20 cellular contexts compared by ENCODE assay signal in the genomic region with DNA sequence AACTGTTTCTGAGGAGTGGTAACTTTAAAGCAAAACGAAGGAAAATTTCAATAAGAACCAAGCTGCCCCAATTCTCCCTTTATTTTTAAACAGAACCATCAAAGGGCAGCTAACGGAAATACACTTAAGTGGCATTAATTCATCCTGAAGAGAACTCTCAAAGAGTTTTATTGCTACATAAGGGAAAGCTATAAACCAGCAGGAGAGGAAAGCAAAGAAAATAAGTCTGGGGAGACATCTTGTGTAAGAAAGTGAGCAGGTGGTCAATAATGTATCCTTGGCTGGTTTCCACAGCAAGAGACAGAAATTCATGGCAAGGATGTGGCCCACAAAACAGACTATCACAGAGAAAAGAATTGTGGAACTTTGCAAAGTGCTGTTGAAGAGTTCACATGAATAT. TPM values are rescaled to one million over a fixed set of nuclear protein-coding genes. Genes with fewer than 3 reads are reported as not detected.
DNase-seq lines count a peak whose midpoint lies in the region; ATAC-seq and TF ChIP-seq lines count a peak whose summit lies in the region.
"Had no signal": no experiment of that assay in that cellular context is flagged by ENCODE, and none has a peak within 500 bp of the region (broad histone marks: within the 10 kb centered on the region; RNA-seq: fewer than 3 reads in every experiment).

No MANE protein-coding gene starts in this region.

- no peak overlapping the region for H2BK5ac ChIP-seq in neuronal stem cell (ENCODE audit: low read length)

- no peak overlapping the region for H2BK12ac ChIP-seq in neuronal stem cell (ENCODE audit: low read length)

- no CpG with 5 or more reads among the region's 2 CpGs for WGBS in neuronal stem cell (ENCODE audit: extremely low coverage in 2 of 2, insufficient read length in 2 of 2, insufficient replicate concordance in 1 of 2), 2 donors
- 83 to 85% (median 84%) methylated on average over 2 of the region's 2 CpGs for WGBS in heart left ventricle, 4 donors

- ATAC-seq in heart left ventricle (no peak), HG02981 (IDR thresholded peaks at IDR 0.05; ENCODE audit: unreplicated experiment) (no peak)

- no peak overlapping the region for H2AK5ac ChIP-seq in neuronal stem cell (ENCODE audit: low read depth, low read length)

- no peaks in the 10 kb centered on the region for H3K9me3 Mint-ChIP-seq in chondrocyte (ENCODE audit: low read depth)
- H3K9me3 Mint-ChIP-seq: CD14-positive monocyte had no signal

- H3K9ac ChIP-seq in neuronal stem cell (ENCODE audit: low read depth, low read length, poor library complexity) = no peak overlapping the region

- no peak overlapping the region for H3K23ac ChIP-seq in neuronal stem cell (ENCODE audit: low read depth, low read length, poor library complexity)

- peaks cover 88% of the 10 kb centered on the region for H3K4me1 Mint-ChIP-seq in chondrocyte (ENCODE audit: low read depth)
- H3K4me1 Mint-ChIP-seq: CD14-positive monocyte had no signal

- no peaks in the 10 kb centered on the region for H3K9me3 ChIP-seq in A673 (ENCODE audit: low read depth, low read length, poor library complexity, severe bottlenecking)
- no peaks in the 10 kb centered on the region for H3K9me3 ChIP-seq in neuronal stem cell (replicated peaks in 1 of 2; ENCODE audit: control insufficient read depth in 2 of 2, insufficient read depth in 1 of 2, low read depth in 1 of 2, low read length in 2 of 2)
- H3K9me3 ChIP-seq in heart left ventricle = no peaks in the 10 kb centered on the region

- BruUV-seq in A673 (replicated peaks; lab: Mats Ljungman, UMichigan) = no TSS peak

- H3K4me1 ChIP-seq in A673 (ENCODE audit: insufficient read depth, low read length, poor library complexity, severe bottlenecking) = peaks cover 19% of the 10 kb centered on the region
- H3K4me1 ChIP-seq in neuronal stem cell (ENCODE audit: control insufficient read depth in 2 of 2, insufficient read depth in 1 of 2, low read depth in 1 of 2, low read length in 2 of 2) = peaks cover 0 to 2% of the 10 kb centered on the region in 2 donors
- H3K4me1 ChIP-seq in heart left ventricle = peaks cover 0 to 8% (median 0%) of the 10 kb centered on the region in 12 donors

- H3K79me1 ChIP-seq in neuronal stem cell (ENCODE audit: low read depth, low read length) = no peaks in the 10 kb centered on the region

- TF ChIP-seq CTCF in A673 (conservative IDR thresholded peaks at IDR 0.05; ENCODE audit: low read depth, low read length) (no peak), chondrocyte (IDR thresholded peaks at IDR 0.05) (no peak), GM10248 (IDR thresholded peaks at IDR 0.05; ENCODE audit: control extremely low read depth, extremely low read depth, low read depth, missing control alignments) (no peak), heart left ventricle (IDR thresholded peaks at IDR 0.05) (no peak)

- CTCF ChIA-PET in A673 (lab: Charles Lee) (no interaction called here), GM10248 (lab: Yijun Ruan, JAX) (interaction anchor here (0.8 to 2.3 kb wide), 6 partner anchors 10 to 31 kb away, joined by 3 to 8 read pairs (median 4); no protein-coding TSS in a partner anchor)

- intact Hi-C loops in A673 (cut with micrococcal nuclease; ENCODE audit: unreplicated experiment) = no loop called here
- intact Hi-C loops in heart left ventricle (cut with DNase I) = no loop called here

- peak overlapping the region; percentile 2 for H2AFZ ChIP-seq in neuronal stem cell (ENCODE audit: low read length)

- H3K36me3 ChIP-seq in A673 (ENCODE audit: insufficient read depth, low read length, poor library complexity, severe bottlenecking) (no peaks in the 10 kb centered on the region), neuronal stem cell (replicated peaks in 1 of 2; ENCODE audit: control insufficient read depth in 2 of 2, insufficient read depth in 2 of 2, low read length in 2 of 2) (no peaks in the 10 kb centered on the region), heart left ventricle (no peaks in the 10 kb centered on the region)
- H3K36me3 ChIP-seq: SJCRH30 had no signal

- H3K4me3 Mint-ChIP-seq in chondrocyte (ENCODE audit: unreplicated experiment) = no peak overlapping the region
- H3K4me3 Mint-ChIP-seq: CD14-positive monocyte had no signal

- H3K36me3 Mint-ChIP-seq in chondrocyte (ENCODE audit: low read depth) = peaks cover 36% of the 10 kb centered on the region
- H3K36me3 Mint-ChIP-seq: CD14-positive monocyte had no signal

- H2BK15ac ChIP-seq in neuronal stem cell (ENCODE audit: low read length) = no peak overlapping the region

- H3K18ac ChIP-seq in neuronal stem cell (ENCODE audit: low read length) = no peak overlapping the region

- H3K27ac Mint-ChIP-seq in chondrocyte (ENCODE audit: unreplicated experiment) = peak overlapping the region; percentile 84
- H3K27ac Mint-ChIP-seq: CD14-positive monocyte had no signal

- H3K4ac ChIP-seq in neuronal stem cell (ENCODE audit: low read length) = no peak overlapping the region

- H3K4me2 ChIP-seq in neuronal stem cell (ENCODE audit: insufficient read depth, low read length, poor library complexity, severe bottlenecking) = no peak overlapping the region

- POLR2A ChIA-PET in A673 (lab: Charles Lee; ENCODE audit: low non-redundant PET) (no interaction called here), GM10248 (lab: Yijun Ruan, JAX) (no interaction called here)

- no peak overlapping the region for H3K27ac ChIP-seq in A673 (ENCODE audit: low read depth, low read length, poor library complexity, severe bottlenecking)
- no peak overlapping the region for H3K27ac ChIP-seq in neuronal stem cell (replicated peaks; ENCODE audit: low read length)
- no peak overlapping the region for H3K27ac ChIP-seq in heart left ventricle
- H3K27ac ChIP-seq: SJCRH30 had no signal

- no peak for TF ChIP-seq POLR2A in heart left ventricle (IDR thresholded peaks at IDR 0.05)

- H3K27me3 ChIP-seq in A673 (replicated peaks; ENCODE audit: insufficient read depth, low read depth, low read length, poor library complexity) (peaks cover 36% of the 10 kb centered on the region), neuronal stem cell (ENCODE audit: control insufficient read depth in 3 of 3, insufficient read depth in 3 of 3, low read depth in 1 of 3, low read length in 3 of 3) (no peaks in the 10 kb centered on the region), heart left ventricle (no peaks in the 10 kb centered on the region)
- H3K27me3 ChIP-seq: SJCRH30 had no signal

- no peak overlapping the region for H4K91ac ChIP-seq in neuronal stem cell (ENCODE audit: low read depth, low read length, poor library complexity)

- peak; percentile 84 for DNase-seq in A673 (ENCODE audit: low spot score)
- DNase-seq in NCI-H524 (lab: John Stamatoyannopoulos, UW) = peak; percentile 72 to 89
- DNase-seq in chondrocyte (ENCODE audit: low spot score) = no peak
- DNase-seq in neuronal stem cell (ENCODE audit: low spot score) = no peak
- DNase-seq in GM10248 (ENCODE audit: extremely low spot score) = no peak
- no peak for DNase-seq in heart left ventricle
- DNase-seq in D341Med (ENCODE audit: low spot score) = no peak
- DNase-seq: DMS79, GOT3, HCEC 1CT, NCI-H1105, NCI-H146, NCI-H2081, NCI-H2171, NCI-H526 treated with DMSO at 0.1 percent for 48 hours, OCI-M1, T-helper 1 cell had no signal

- H2BK120ac ChIP-seq in neuronal stem cell (ENCODE audit: low read depth, low read length) = no peak overlapping the region

- no peak overlapping the region for H4K8ac ChIP-seq in neuronal stem cell (ENCODE audit: low read depth, low read length)

- no peaks in the 10 kb centered on the region for H3K27me3 Mint-ChIP-seq in chondrocyte (ENCODE audit: low read depth)

- H3K4me3 ChIP-seq in A673 (ENCODE audit: low read depth, low read length, poor library complexity, severe bottlenecking) (no peak overlapping the region), neuronal stem cell (ENCODE audit: low read length in 2 of 2) (no peak overlapping the region), heart left ventricle (no peak overlapping the region)
- H3K4me3 ChIP-seq: SJCRH30 had no signal

- no peak overlapping the region for H3K14ac ChIP-seq in neuronal stem cell (ENCODE audit: low read length)

RNA-seq across cellular contexts. Expression of gene CMSS1, which starts 40.0 kb away (rescaled TPM):
- 98.6 and 103 TPM in 2 replicates for total RNA-seq in A673 (2021)
- 19.5 to 57.6 TPM (median 22.3 TPM) in 3 replicates for total RNA-seq in chondrocyte
- polyA plus RNA-seq in neuronal stem cell (2013, experiment 1 of 2) = 96.3 TPM
- 93.1 TPM for polyA plus RNA-seq in neuronal stem cell (2013, experiment 2 of 2)
- 10 to 100 TPM; 13.5 to 48.4 (median 34.8) TPM for total RNA-seq in heart left ventricle
- polyA plus RNA-seq in heart left ventricle = 10 to 100 TPM; 27.2 to 40.2 TPM

Comparison
In these comparisons a context has a peak if more than half of its experiments do, and no peak if none do; other contexts are left out.
1. DNase-seq: peak in A673 (single experiment) and NCI-H524 (2 of 2); none in chondrocyte (single experiment), neuronal stem cell (single experiment), GM10248 (single experiment), heart left ventricle (0 of 5) and D341Med (single experiment).